19 cellular contexts compared by ENCODE assay signal in the genomic region with DNA sequence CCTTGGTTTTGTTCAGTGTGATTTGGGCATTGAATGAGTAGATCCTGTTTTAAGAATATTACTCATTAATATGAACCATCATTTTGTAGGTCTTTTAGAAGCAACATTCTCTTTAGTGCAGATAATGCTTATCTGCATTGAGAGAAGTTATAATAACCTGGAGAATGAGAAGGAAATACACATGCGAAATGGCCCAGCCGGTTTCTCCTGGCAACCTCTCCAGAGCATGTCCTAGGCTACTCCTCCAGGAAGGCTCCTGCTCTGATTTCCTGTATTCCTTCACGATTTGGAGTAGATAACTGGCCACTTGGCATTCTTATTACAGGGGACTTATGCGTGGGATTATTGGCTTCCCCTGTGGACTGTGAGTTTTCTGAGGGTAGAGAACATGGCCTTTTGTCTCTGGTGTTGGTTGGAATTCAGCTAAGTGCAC.
"Had no signal": no experiment of that assay in that cellular context is flagged by ENCODE, and none has a peak within 500 bp of the region (broad histone marks: within the 10 kb centered on the region; RNA-seq: fewer than 3 reads in every experiment).

No MANE protein-coding gene starts in this region.

- H3K9me3 ChIP-seq: body of pancreas, esophagus squamous epithelium, gastroesophageal sphincter, heart left ventricle, thyroid gland had no signal

- DNase-seq: activated CD4-positive, alpha-beta memory T cell treated with anti-CD3 and anti-CD28 coated beads, Interleukin-2, amount 10 ng/mL, durations not matched to agents 7 days and 5 days; activated CD4-positive, alpha-beta T cell treated with anti-CD3 and anti-CD28 coated beads for 48 hours; activated CD4-positive, CD25-positive, alpha-beta regulatory T cell; activated effector memory CD4-positive, alpha-beta T cell treated with anti-CD3 and anti-CD28 coated beads, Interleukin-2, amount 50 U/mL, for 16 hours; activated naive CD4-positive, alpha-beta T cell treated with anti-CD3 and anti-CD28 coated beads, Interleukin-2, amount 10 ng/mL, durations not matched to agents 7 days and 5 days; body of pancreas; effector CD8-positive, alpha-beta T cell; esophagus squamous epithelium; heart left ventricle; islet precursor cell; left cardiac atrium; natural killer cell; stimulated activated CD4-positive, alpha-beta T cell treated with anti-CD3 and anti-CD28 coated beads, Interleukin-4, amount 100 ng/mL, for 24 hours; stimulated activated naive CD8-positive, alpha-beta T cell treated with anti-CD3 and anti-CD28 coated beads, Interleukin-15, Interleukin-2, amounts not matched to agents 100 U/mL and 50 U/mL, for 24 hours; T1000 had no signal

- H3K4me3 Mint-ChIP-seq: activated CD4-positive, alpha-beta memory T cell treated with anti-CD3 and anti-CD28 coated beads, Interleukin-2, amount 10 ng/mL, durations not matched to agents 7 days and 5 days; activated naive CD4-positive, alpha-beta T cell treated with anti-CD3 and anti-CD28 coated beads, Interleukin-2, amount 10 ng/mL, durations not matched to agents 7 days and 5 days; natural killer cell; T-helper 1 cell treated with Interleukin-12 subunit alpha and Interleukin-12 subunit beta and Interleukin-4 antibody, amounts not matched to agents 30 μg/mL and 1 μg/mL, for 36 hours had no signal

- H3K36me3 Mint-ChIP-seq: activated naive CD4-positive, alpha-beta T cell treated with anti-CD3 and anti-CD28 coated beads, Interleukin-2, amount 10 ng/mL, durations not matched to agents 7 days and 5 days; natural killer cell had no signal

- ATAC-seq: body of pancreas; natural killer cell; stimulated activated naive CD8-positive, alpha-beta T cell treated with anti-CD3 and anti-CD28 coated beads, Interleukin-15, Interleukin-2, amounts not matched to agents 100 U/mL and 50 U/mL, for 24 hours had no signal

- H3K4me3 ChIP-seq: body of pancreas, esophagus squamous epithelium, gastroesophageal sphincter, heart left ventricle, thyroid gland had no signal

- H3K9me3 Mint-ChIP-seq: activated CD4-positive, alpha-beta memory T cell treated with anti-CD3 and anti-CD28 coated beads, Interleukin-2, amount 10 ng/mL, durations not matched to agents 7 days and 5 days; activated naive CD4-positive, alpha-beta T cell treated with anti-CD3 and anti-CD28 coated beads, Interleukin-2, amount 10 ng/mL, durations not matched to agents 7 days and 5 days; natural killer cell; T-helper 1 cell treated with Interleukin-12 subunit alpha and Interleukin-12 subunit beta and Interleukin-4 antibody, amounts not matched to agents 30 μg/mL and 1 μg/mL, for 36 hours had no signal

- H3K27me3 ChIP-seq: body of pancreas, esophagus squamous epithelium, gastroesophageal sphincter, heart left ventricle, thyroid gland had no signal

- H3K27ac ChIP-seq: body of pancreas, esophagus squamous epithelium, thyroid gland had no signal

- H3K27me3 Mint-ChIP-seq: activated naive CD4-positive, alpha-beta T cell treated with anti-CD3 and anti-CD28 coated beads, Interleukin-2, amount 10 ng/mL, durations not matched to agents 7 days and 5 days; progenitor cell of endocrine pancreas had no signal

- H3K4me1 Mint-ChIP-seq: activated CD4-positive, alpha-beta memory T cell treated with anti-CD3 and anti-CD28 coated beads, Interleukin-2, amount 10 ng/mL, durations not matched to agents 7 days and 5 days; activated naive CD4-positive, alpha-beta T cell treated with anti-CD3 and anti-CD28 coated beads, Interleukin-2, amount 10 ng/mL, durations not matched to agents 7 days and 5 days; natural killer cell had no signal

- H3K27ac Mint-ChIP-seq: activated CD4-positive, alpha-beta memory T cell treated with anti-CD3 and anti-CD28 coated beads, Interleukin-2, amount 10 ng/mL, durations not matched to agents 7 days and 5 days; activated naive CD4-positive, alpha-beta T cell treated with anti-CD3 and anti-CD28 coated beads, Interleukin-2, amount 10 ng/mL, durations not matched to agents 7 days and 5 days; natural killer cell; progenitor cell of endocrine pancreas; T-helper 1 cell treated with Interleukin-12 subunit alpha and Interleukin-12 subunit beta and Interleukin-4 antibody, amounts not matched to agents 30 μg/mL and 1 μg/mL, for 36 hours had no signal

- H3K36me3 ChIP-seq: esophagus squamous epithelium, thyroid gland had no signal
